Comparison of ENCODE assay signal across 16 cellular contexts in genomic region chr3:17639257-17639656, GRCh38.
DNase-seq lines count a peak whose midpoint lies in the region; ATAC-seq, FAIRE-seq and TF ChIP-seq lines count a peak whose summit lies in the region.
"Had no signal": no experiment of that assay in that cellular context is flagged by ENCODE, and none has a peak within 500 bp of the region (broad histone marks: within the 10 kb centered on the region; RNA-seq: fewer than 3 reads in every experiment).

No MANE protein-coding gene starts in this region.

- peak; percentile 82 for DNase-seq in ACHN
- DNase-seq in HFFc6, result peak; percentile 56
- peak; percentile 73 for DNase-seq in astrocyte (ENCODE audit: low read depth)
- DNase-seq in iris pigment epithelial cell (ENCODE audit: low read depth), result peak; percentile 77
- DNase-seq in stimulated activated naive CD8-positive, alpha-beta T cell treated with anti-CD3 and anti-CD28 coated beads, Interleukin-15, Interleukin-2, amounts not matched to agents 100 U/mL and 50 U/mL, for 24 hours, result no peak
- DNase-seq in activated CD4-positive, alpha-beta T cell treated with anti-CD3 and anti-CD28 coated beads, Interleukin-2, amount 50 U/mL, for 1 hour, result no peak
- no peak for DNase-seq in NCI-H446 treated with DMSO at 0.1 percent for 48 hours (lab: John Stamatoyannopoulos, UW)
- no peak for DNase-seq in NCI-H1436 (lab: John Stamatoyannopoulos, UW)
- DNase-seq: activated CD8-positive, alpha-beta memory T cell treated with anti-CD3 and anti-CD28 coated beads for 24 hours; BE2C; effector CD4-positive, alpha-beta T cell; GF-D8; NCI-H1930; T-helper 9 cell had no signal

- H3K79me2 ChIP-seq in astrocyte (ENCODE audit: insufficient read depth, low read length), result no peaks in the 10 kb centered on the region

- H3K4me2 ChIP-seq in astrocyte (ENCODE audit: low read length), result peak overlapping the region; percentile 72

- no peaks in the 10 kb centered on the region for H4K20me1 ChIP-seq in astrocyte (ENCODE audit: insufficient read depth, low read length)

- H3K4me3 ChIP-seq in astrocyte (ENCODE audit: insufficient read depth, low read depth, low read length), result peak overlapping the region; percentile 39
- H3K4me3 ChIP-seq: right atrium auricular region had no signal

- ATAC-seq in stimulated activated naive CD8-positive, alpha-beta T cell treated with anti-CD3 and anti-CD28 coated beads, Interleukin-15, Interleukin-2, amounts not matched to agents 100 U/mL and 50 U/mL, for 24 hours, result no peak

- peak overlapping the region; percentile 53 for H3K9ac ChIP-seq in astrocyte (ENCODE audit: low read length)

- no peak for TF ChIP-seq CTCF in HFFc6 (IDR thresholded peaks at IDR 0.05)
- TF ChIP-seq CTCF in astrocyte (IDR thresholded peaks at IDR 0.05; ENCODE audit: insufficient read depth, low read depth, low read length), result no peak

- no peaks in the 10 kb centered on the region for H3K9me3 Mint-ChIP-seq in HFFc6
- H3K9me3 Mint-ChIP-seq in astrocyte (ENCODE audit: unreplicated experiment), result peaks cover 2% of the 10 kb centered on the region

- H3K4me1 Mint-ChIP-seq in HFFc6 (ENCODE audit: low read depth) (peaks cover 57% of the 10 kb centered on the region), astrocyte (ENCODE audit: low read depth, unreplicated experiment) (peaks cover 36% of the 10 kb centered on the region)

- H3K9me3 ChIP-seq in astrocyte (ENCODE audit: insufficient read depth, low read depth, low read length), result no peaks in the 10 kb centered on the region
- H3K9me3 ChIP-seq: BE2C, right atrium auricular region had no signal

- H2AFZ ChIP-seq in astrocyte (ENCODE audit: low read depth, low read length), result no peak overlapping the region

- no peaks in the 10 kb centered on the region for H3K36me3 ChIP-seq in astrocyte (ENCODE audit: insufficient read depth, low read length)
- H3K36me3 ChIP-seq: BE2C, right atrium auricular region had no signal

- H3K4me3 Mint-ChIP-seq in HFFc6, result peak overlapping the region; percentile 79
- H3K4me3 Mint-ChIP-seq in astrocyte (ENCODE audit: unreplicated experiment), result no peak overlapping the region

- no peaks in the 10 kb centered on the region; the same call in 1 of the 2 replicates for H3K27me3 Mint-ChIP-seq in HFFc6 (ENCODE audit: insufficient read depth)
- no peaks in the 10 kb centered on the region for H3K27me3 Mint-ChIP-seq in astrocyte (ENCODE audit: low read depth, unreplicated experiment)
- H3K27me3 Mint-ChIP-seq: activated naive CD8-positive, alpha-beta T cell had no signal

- in situ Hi-C loops in ACHN (cut with HindIII; ENCODE audit: low pct_ligation_motif_present, low pct_unique_long_range_greater_than_20kb, low sequenced_read_pairs), result no loop called here

- no peaks in the 10 kb centered on the region for H3K27me3 ChIP-seq in astrocyte (ENCODE audit: insufficient read depth, low read length)
- H3K27me3 ChIP-seq: BE2C, right atrium auricular region had no signal

- FAIRE-seq in astrocyte (lab: Jason Lieb, UNC), result peak; percentile 13

- peak overlapping the region; percentile 79 for H3K27ac ChIP-seq in astrocyte (ENCODE audit: low read depth, low read length)
- H3K27ac ChIP-seq: right atrium auricular region had no signal

- H3K4me1 ChIP-seq in astrocyte (ENCODE audit: insufficient read depth, low read length), result peaks cover 21% of the 10 kb centered on the region
- H3K4me1 ChIP-seq: BE2C had no signal

- H3K27ac Mint-ChIP-seq in HFFc6 (peak overlapping the region; percentile 91), astrocyte (ENCODE audit: unreplicated experiment) (peak overlapping the region; percentile 99)

- H3K36me3 Mint-ChIP-seq in HFFc6 (ENCODE audit: low read depth) (peaks cover 5% of the 10 kb centered on the region), astrocyte (ENCODE audit: low read depth, unreplicated experiment) (no peaks in the 10 kb centered on the region)

Comparison
In these comparisons a context has a peak if more than half of its experiments do, and no peak if none do; other contexts are left out.
1. DNase-seq: peak in ACHN (single experiment), HFFc6 (single experiment), astrocyte (single experiment) and iris pigment epithelial cell (single experiment); none in stimulated activated naive CD8-positive, alpha-beta T cell treated with anti-CD3 and anti-CD28 coated beads, Interleukin-15, Interleukin-2, amounts not matched to agents 100 U/mL and 50 U/mL, for 24 hours (single experiment), activated CD4-positive, alpha-beta T cell treated with anti-CD3 and anti-CD28 coated beads, Interleukin-2, amount 50 U/mL, for 1 hour (single experiment), NCI-H446 treated with DMSO at 0.1 percent for 48 hours (single experiment) and NCI-H1436 (single experiment).